Comparison of ENCODE assay signal across 9 cellular contexts in genomic region chr17:47239663-47240374, GRCh38. TPM values are rescaled to one million over a fixed set of nuclear protein-coding genes. Genes with fewer than 3 reads are reported as not detected.
DNase-seq lines count a peak whose midpoint lies in the region; ATAC-seq and TF ChIP-seq lines count a peak whose summit lies in the region.
"Had no signal": no experiment of that assay in that cellular context is flagged by ENCODE, and none has a peak within 500 bp of the region (broad histone marks: within the 10 kb centered on the region; RNA-seq: fewer than 3 reads in every experiment).

No MANE protein-coding gene starts in this region.

- H3K9ac ChIP-seq in H9 (ENCODE audit: extremely low read depth, insufficient read length, low read length): no peak overlapping the region

- DNase-seq in DMS153 (lab: John Stamatoyannopoulos, UW): peak; percentile 75
- peak; percentile 99 for DNase-seq in MG63
- peak; percentile 52 to 88 for DNase-seq in heart right ventricle
- DNase-seq in skeletal muscle cell (ENCODE audit: low read depth): peak; percentile 96
- no peak for DNase-seq in H9
- no peak for DNase-seq in activated CD4-positive, alpha-beta T cell treated with anti-CD3 and anti-CD28 coated beads, Interleukin-2, amount 10 ng/mL, durations not matched to agents 7 days and 5 days

- H2BK120ac ChIP-seq in H9 (ENCODE audit: low read depth, low read length, poor library complexity, severe bottlenecking): no peak overlapping the region

- peaks cover 2% of the 10 kb centered on the region; the same call in 1 of the 2 replicates for H3K27me3 Mint-ChIP-seq in H9 (ENCODE audit: low read depth)
- peaks cover 8% of the 10 kb centered on the region for H3K27me3 Mint-ChIP-seq in activated CD4-positive, alpha-beta T cell treated with anti-CD3 and anti-CD28 coated beads, Interleukin-2, amount 10 ng/mL, durations not matched to agents 7 days and 5 days

- H3K4me1 ChIP-seq in heart right ventricle (peaks cover 0 to 24% (median 21%) of the 10 kb centered on the region in 9 donors), H9 (ENCODE audit: insufficient read depth, low read length) (no peaks in the 10 kb centered on the region)

- no peaks in the 10 kb centered on the region for H3K36me3 ChIP-seq in MG63
- no peaks in the 10 kb centered on the region for H3K36me3 ChIP-seq in heart right ventricle

- no peak overlapping the region for H3T11ph ChIP-seq in H9 (ENCODE audit: low read length)

- H3K36me3 Mint-ChIP-seq in H9 (ENCODE audit: insufficient read depth in 1 of 3, low read depth in 3 of 3): no peaks in the 10 kb centered on the region
- no peaks in the 10 kb centered on the region for H3K36me3 Mint-ChIP-seq in activated CD4-positive, alpha-beta T cell treated with anti-CD3 and anti-CD28 coated beads, Interleukin-2, amount 10 ng/mL, durations not matched to agents 7 days and 5 days (ENCODE audit: low read depth)

- no peak overlapping the region for H4K91ac ChIP-seq in H9 (ENCODE audit: insufficient read length, low read depth, low read length)

- intact Hi-C loops in heart right ventricle (cut with DNase I): loop anchor here in 4 of 10 donors (5.0 to 10.0 kb wide), 5 partner anchors 37 to 375 kb away; no protein-coding TSS in a partner anchor

- TF ChIP-seq CTCF in VCaP (conservative IDR thresholded peaks at IDR 0.05): no peak
- TF ChIP-seq CTCF in heart right ventricle (IDR thresholded peaks at IDR 0.05): no peak
- TF ChIP-seq CTCF in H9 (conservative IDR thresholded peaks at IDR 0.05): no peak

- H3K9me3 ChIP-seq in MG63 (peaks cover 10% of the 10 kb centered on the region), heart right ventricle (peaks cover 0 to 4% (median 0%) of the 10 kb centered on the region in 11 donors), H9 (ENCODE audit: control insufficient read depth, low read depth, low read length) (no peaks in the 10 kb centered on the region)

- no peak overlapping the region for H3K4ac ChIP-seq in H9 (ENCODE audit: low read depth, low read length)

- H4K20me1 ChIP-seq in H9 (ENCODE audit: control insufficient read depth, insufficient read depth, insufficient read length): no peaks in the 10 kb centered on the region

- POLR2A ChIA-PET in activated CD4-positive, alpha-beta T cell treated with anti-CD3 and anti-CD28 coated beads, Interleukin-2, amount 10 ng/mL, durations not matched to agents 7 days and 5 days (lab: Charles Lee): no interaction called here

- no peaks in the 10 kb centered on the region for H3K79me2 ChIP-seq in H9 (ENCODE audit: insufficient read depth, low read length)

- H3K4me1 Mint-ChIP-seq in H9: no peaks in the 10 kb centered on the region
- peaks cover 12% of the 10 kb centered on the region for H3K4me1 Mint-ChIP-seq in activated CD4-positive, alpha-beta T cell treated with anti-CD3 and anti-CD28 coated beads, Interleukin-2, amount 10 ng/mL, durations not matched to agents 7 days and 5 days
- H3K4me1 Mint-ChIP-seq: neural crest cell had no signal

- H3K23me2 ChIP-seq in H9 (ENCODE audit: insufficient read length, low read depth, low read length, poor library complexity, severe bottlenecking): no peaks in the 10 kb centered on the region

- no peak overlapping the region for H4K8ac ChIP-seq in H9 (replicated peaks; ENCODE audit: insufficient read length, low read depth, low read length)

- H3K9me3 Mint-ChIP-seq in H9: no peaks in the 10 kb centered on the region; a peak in 1 of 5 replicates
- H3K9me3 Mint-ChIP-seq in activated CD4-positive, alpha-beta T cell treated with anti-CD3 and anti-CD28 coated beads, Interleukin-2, amount 10 ng/mL, durations not matched to agents 7 days and 5 days: peaks cover 2% of the 10 kb centered on the region
- H3K9me3 Mint-ChIP-seq: neural crest cell had no signal

- H3K14ac ChIP-seq in H9 (ENCODE audit: insufficient read depth, low read length): no peak overlapping the region

- no peak overlapping the region for H3K18ac ChIP-seq in H9 (ENCODE audit: insufficient read length, low read depth, low read length)

- peak overlapping the region; percentile 73 for H3K27ac ChIP-seq in VCaP
- H3K27ac ChIP-seq in heart right ventricle: peak overlapping the region in 9 of 10 donors; percentile 37 to 88 (median 77)
- no peak overlapping the region for H3K27ac ChIP-seq in H9 (ENCODE audit: insufficient read length, low read depth, low read length)

- H3K56ac ChIP-seq in H9 (ENCODE audit: insufficient read length, low read depth, low read length): no peak overlapping the region

- no peak overlapping the region for H2AFZ ChIP-seq in H9 (ENCODE audit: low read length)

- H3K27me3 ChIP-seq in MG63 (no peaks in the 10 kb centered on the region), heart right ventricle (no peaks in the 10 kb centered on the region), H9 (ENCODE audit: insufficient read depth, low read length) (no peaks in the 10 kb centered on the region)

- H2BK15ac ChIP-seq in H9 (ENCODE audit: low read depth, low read length): no peak overlapping the region

- H2BK5ac ChIP-seq in H9 (ENCODE audit: insufficient read length, low read length): no peak overlapping the region

- 73 to 77% methylated on average over 7 of the region's 7 CpGs for WGBS in heart right ventricle, 2 donors
- WGBS in H9 (ENCODE audit: extremely low coverage, insufficient read length, low lambda C conversion rate): no CpG with 5 or more reads among the region's 7 CpGs

- H3K27ac Mint-ChIP-seq in H9: no peak overlapping the region
- no peak overlapping the region for H3K27ac Mint-ChIP-seq in activated CD4-positive, alpha-beta T cell treated with anti-CD3 and anti-CD28 coated beads, Interleukin-2, amount 10 ng/mL, durations not matched to agents 7 days and 5 days

- H3K79me1 ChIP-seq in H9 (ENCODE audit: insufficient read depth, low read depth, low read length, poor library complexity, severe bottlenecking): no peaks in the 10 kb centered on the region

- no peak overlapping the region for H2AK5ac ChIP-seq in H9 (ENCODE audit: insufficient read length, low read length)

- no peak overlapping the region for H4K5ac ChIP-seq in H9 (ENCODE audit: insufficient read length, low read depth, low read length)

- no peak overlapping the region for H2BK12ac ChIP-seq in H9 (ENCODE audit: insufficient read length, low read depth, low read length)

- H3K4me2 ChIP-seq in H9 (ENCODE audit: insufficient read depth, insufficient read length, low read length): no peak overlapping the region

- no peak overlapping the region for H3K4me3 Mint-ChIP-seq in H9
- H3K4me3 Mint-ChIP-seq in activated CD4-positive, alpha-beta T cell treated with anti-CD3 and anti-CD28 coated beads, Interleukin-2, amount 10 ng/mL, durations not matched to agents 7 days and 5 days: no peak overlapping the region
- H3K4me3 Mint-ChIP-seq: neural crest cell had no signal

- ATAC-seq in heart right ventricle (peak; percentile 68 to 91 (median 88)), HG03097 (IDR thresholded peaks at IDR 0.05; ENCODE audit: low FRiP score, unreplicated experiment) (no peak)

- H3K4me3 ChIP-seq in MG63 (no peak overlapping the region), heart right ventricle (no peak overlapping the region), skeletal muscle cell (ENCODE audit: low read depth, low read length) (no peak overlapping the region)

- no peak overlapping the region for H3K23ac ChIP-seq in H9 (ENCODE audit: insufficient read length, low read depth, low read length)

- CTCF ChIA-PET in activated CD4-positive, alpha-beta T cell treated with anti-CD3 and anti-CD28 coated beads, Interleukin-2, amount 10 ng/mL, durations not matched to agents 7 days and 5 days (lab: Charles Lee): interaction anchor here (1.0 to 1.4 kb wide), 2 partner anchors 9 to 13 kb away, joined by 3 to 4 read pairs; no protein-coding TSS in a partner anchor

- H2BK20ac ChIP-seq in H9 (ENCODE audit: low read depth, low read length, poor library complexity, severe bottlenecking): no peak overlapping the region

RNA-seq across cellular contexts. Expression of gene ITGB3, which starts 13.8 kb away (rescaled TPM):
- 12.1 and 13.6 TPM in 2 replicates for total RNA-seq in MG63 (2014; rRNA removed; shearing (Covaris generic); ENCODE audit: low replicate concordance)
- 10 to 100 TPM in 1 of 10 donors, 1 to 10 TPM in 9; 2.5 to 18.0 (median 3.5) TPM for total RNA-seq in heart right ventricle
- polyA plus RNA-seq in heart right ventricle: 1 to 10 TPM; 1.9 to 2.4 TPM
- total RNA-seq in H9 (2021): not detected in 2 replicates
- total RNA-seq in activated CD4-positive, alpha-beta T cell treated with anti-CD3 and anti-CD28 coated beads, Interleukin-2, amount 10 ng/mL, durations not matched to agents 7 days and 5 days: under 1 TPM; 0.52 to 0.98 TPM

RNA-seq across cellular contexts. Expression of gene MYL4, which starts 30.7 kb away (rescaled TPM):
- total RNA-seq in MG63 (2014; rRNA removed; shearing (Covaris generic); ENCODE audit: low replicate concordance): not detected in 2 replicates
- total RNA-seq in heart right ventricle: 100 to 1,000 TPM in 5 of 10 donors, 10 to 100 TPM in 5; 33.9 to 459 (median 92.5) TPM
- 100 to 1,000 TPM in 1 of 2 donors, 10 to 100 TPM in 1; 36.5 to 239 TPM for polyA plus RNA-seq in heart right ventricle
- total RNA-seq in H9 (2021): 0.26 and 0.66 TPM in 2 replicates
- total RNA-seq in activated CD4-positive, alpha-beta T cell treated with anti-CD3 and anti-CD28 coated beads, Interleukin-2, amount 10 ng/mL, durations not matched to agents 7 days and 5 days: not detected
- total RNA-seq: neural crest cell had no signal

RNA-seq across cellular contexts. Expression of gene CDC27, which starts 50.7 kb away (rescaled TPM):
- 117 and 128 TPM in 2 replicates for total RNA-seq in MG63 (2014; rRNA removed; shearing (Covaris generic); ENCODE audit: low replicate concordance)
- total RNA-seq in heart right ventricle (100 to 1,000 TPM in 2 of 10 donors, 10 to 100 TPM in 8; 73.7 to 103 (median 84.9) TPM), H9 (2021) (71.9 and 82.5 TPM in 2 replicates)
- 10 to 100 TPM; 14.0 to 21.3 TPM for polyA plus RNA-seq in heart right ventricle
- total RNA-seq in activated CD4-positive, alpha-beta T cell treated with anti-CD3 and anti-CD28 coated beads, Interleukin-2, amount 10 ng/mL, durations not matched to agents 7 days and 5 days: 100 to 1,000 TPM; 128 to 159 TPM

Comparison
In these comparisons a context has a peak if more than half of its experiments do, and no peak if none do; other contexts are left out.
1. DNase-seq: peak in DMS153 (single experiment), MG63 (single experiment), heart right ventricle (2 of 2) and skeletal muscle cell (single experiment); none in H9 (single experiment) and activated CD4-positive, alpha-beta T cell treated with anti-CD3 and anti-CD28 coated beads, Interleukin-2, amount 10 ng/mL, durations not matched to agents 7 days and 5 days (single experiment).
2. RNA of gene MYL4, which starts 30.7 kb away (total RNA-seq): 33.9 to 459 TPM in heart right ventricle; 0.26 to 0.66 TPM in H9, not detected in MG63 and not detected in activated CD4-positive, alpha-beta T cell treated with anti-CD3 and anti-CD28 coated beads, Interleukin-2, amount 10 ng/mL, durations not matched to agents 7 days and 5 days; every median in the first group is over 10 times any median in the second.